Comparison of ENCODE assay signal across 18 cellular contexts in the genomic region with DNA sequence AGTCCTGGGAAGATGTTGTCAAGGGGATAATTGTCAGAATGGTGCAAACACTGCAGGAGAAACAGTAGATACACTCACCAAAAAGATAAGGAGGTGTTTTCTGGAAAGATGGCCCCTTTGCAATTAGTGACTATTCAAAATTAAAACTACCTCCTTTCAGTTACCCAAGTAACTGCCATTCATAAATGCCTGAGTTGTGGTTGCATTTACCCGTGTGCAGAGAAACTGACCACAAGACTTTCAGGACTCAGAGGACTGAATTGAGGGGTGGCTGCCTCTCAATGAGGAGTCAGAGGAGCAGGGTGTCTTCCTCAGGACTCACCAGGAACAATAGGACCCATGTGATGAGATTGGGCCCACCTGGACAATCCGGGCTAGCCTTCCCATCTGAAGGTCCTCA. TPM values are rescaled to one million over a fixed set of nuclear protein-coding genes. Genes with fewer than 3 reads are reported as not detected.
A peak's percentile ranks its signal among the peaks of the same experiment; 100 is the strongest.
DNase-seq lines count a peak whose midpoint lies in the region; ATAC-seq and TF ChIP-seq lines count a peak whose summit lies in the region.
"Had no signal": no experiment of that assay in that cellular context is flagged by ENCODE, and none has a peak within 500 bp of the region (broad histone marks: within the 10 kb centered on the region; RNA-seq: fewer than 3 reads in every experiment).

No MANE protein-coding gene starts in this region.

- H3K27me3 ChIP-seq in psoas muscle (ENCODE audit: insufficient read depth in 3 of 3, low read length in 2 of 3), result no peaks in the 10 kb centered on the region
- H3K27me3 ChIP-seq: left lung, suprapubic skin had no signal

- H3K27ac ChIP-seq in psoas muscle, result no peak overlapping the region
- H3K27ac ChIP-seq: left lung, suprapubic skin, WERI-Rb-1 had no signal

- POLR2A ChIA-PET in activated CD4-positive, alpha-beta memory T cell treated with anti-CD3 and anti-CD28 coated beads, Interleukin-2, amount 10 ng/mL, durations not matched to agents 7 days and 5 days (lab: Charles Lee), result no interaction called here

- H3K27me3 Mint-ChIP-seq in activated CD4-positive, alpha-beta memory T cell treated with anti-CD3 and anti-CD28 coated beads, Interleukin-2, amount 10 ng/mL, durations not matched to agents 7 days and 5 days, result no peaks in the 10 kb centered on the region
- H3K27me3 Mint-ChIP-seq: activated naive CD4-positive, alpha-beta T cell treated with anti-CD3 and anti-CD28 coated beads, Interleukin-2, amount 50 U/mL, for 24 hours had no signal

- H3K9me3 Mint-ChIP-seq in activated CD4-positive, alpha-beta memory T cell treated with anti-CD3 and anti-CD28 coated beads, Interleukin-2, amount 10 ng/mL, durations not matched to agents 7 days and 5 days, result no peaks in the 10 kb centered on the region
- H3K9me3 Mint-ChIP-seq: activated naive CD4-positive, alpha-beta T cell treated with anti-CD3 and anti-CD28 coated beads, Interleukin-2, amount 50 U/mL, for 24 hours had no signal

- DNase-seq in dedifferentiated amniotic fluid mesenchymal stem cell (ENCODE audit: extremely low spot score) (no peak), GM20000 (ENCODE audit: low spot score) (no peak), psoas muscle (no peak)
- DNase-seq in activated CD4-positive, alpha-beta memory T cell treated with anti-CD3 and anti-CD28 coated beads, Interleukin-2, amount 10 ng/mL, durations not matched to agents 7 days and 5 days, result no peak
- DNase-seq: Caco-2; effector CD4-positive, alpha-beta T cell; left lung; NCI-H1930; NCI-H748 treated with DMSO at 0.1 percent for 48 hours; WERI-Rb-1 had no signal

- no peak for TF ChIP-seq CTCF in GM20000 (IDR thresholded peaks at IDR 0.05; ENCODE audit: extremely low read depth, missing control alignments)
- TF ChIP-seq CTCF in psoas muscle (IDR thresholded peaks at IDR 0.05), result no peak

- H3K9me3 ChIP-seq in psoas muscle, result no peaks in the 10 kb centered on the region
- H3K9me3 ChIP-seq: Caco-2, left lung, suprapubic skin had no signal

- H3K36me3 Mint-ChIP-seq in activated CD4-positive, alpha-beta memory T cell treated with anti-CD3 and anti-CD28 coated beads, Interleukin-2, amount 10 ng/mL, durations not matched to agents 7 days and 5 days (ENCODE audit: low read depth), result no peaks in the 10 kb centered on the region
- H3K36me3 Mint-ChIP-seq: activated naive CD4-positive, alpha-beta T cell treated with anti-CD3 and anti-CD28 coated beads, Interleukin-2, amount 50 U/mL, for 24 hours had no signal

- CTCF ChIA-PET in activated CD4-positive, alpha-beta memory T cell treated with anti-CD3 and anti-CD28 coated beads, Interleukin-2, amount 10 ng/mL, durations not matched to agents 7 days and 5 days (lab: Charles Lee), result no interaction called here

- intact Hi-C loops in psoas muscle (cut with DNase I), result no loop called here

- 87 to 98% (median 88%) methylated on average over 2 of the region's 2 CpGs for WGBS in psoas muscle, 3 donors

- peaks cover 24% of the 10 kb centered on the region for H3K4me1 Mint-ChIP-seq in activated CD4-positive, alpha-beta memory T cell treated with anti-CD3 and anti-CD28 coated beads, Interleukin-2, amount 10 ng/mL, durations not matched to agents 7 days and 5 days

- no peak overlapping the region for H3K27ac Mint-ChIP-seq in activated CD4-positive, alpha-beta memory T cell treated with anti-CD3 and anti-CD28 coated beads, Interleukin-2, amount 10 ng/mL, durations not matched to agents 7 days and 5 days
- H3K27ac Mint-ChIP-seq: activated naive CD4-positive, alpha-beta T cell treated with anti-CD3 and anti-CD28 coated beads, Interleukin-2, amount 50 U/mL, for 24 hours had no signal

- no peak overlapping the region for H3K4me3 Mint-ChIP-seq in activated CD4-positive, alpha-beta memory T cell treated with anti-CD3 and anti-CD28 coated beads, Interleukin-2, amount 10 ng/mL, durations not matched to agents 7 days and 5 days
- H3K4me3 Mint-ChIP-seq: activated naive CD4-positive, alpha-beta T cell treated with anti-CD3 and anti-CD28 coated beads, Interleukin-2, amount 50 U/mL, for 24 hours had no signal

- peak; percentile 69 for ATAC-seq in GM18861 (IDR thresholded peaks at IDR 0.05; ENCODE audit: unreplicated experiment)
- ATAC-seq in GM19468 (IDR thresholded peaks at IDR 0.05; ENCODE audit: extremely low read depth, unreplicated experiment), result peak; percentile 71
- ATAC-seq in HG02885 (IDR thresholded peaks at IDR 0.05; ENCODE audit: poor library complexity, unreplicated experiment), result peak; percentile 86
- ATAC-seq in HG03565 (IDR thresholded peaks at IDR 0.05; ENCODE audit: unreplicated experiment), result peak; percentile 81
- no peak for ATAC-seq in psoas muscle
- ATAC-seq: left lung had no signal

- H3K4me1 ChIP-seq in psoas muscle, result no peaks in the 10 kb centered on the region
- H3K4me1 ChIP-seq: left lung had no signal

- no peaks in the 10 kb centered on the region for H3K36me3 ChIP-seq in psoas muscle (ENCODE audit: insufficient read depth in 1 of 2, low read depth in 1 of 2)
- H3K36me3 ChIP-seq: left lung, suprapubic skin, WERI-Rb-1 had no signal

- H3K4me3 ChIP-seq in psoas muscle, result no peak overlapping the region
- H3K4me3 ChIP-seq: left lung, suprapubic skin had no signal

RNA-seq across cellular contexts. Expression of a gene that starts 39.0 kb away (rescaled TPM):
- total RNA-seq in activated CD4-positive, alpha-beta memory T cell treated with anti-CD3 and anti-CD28 coated beads, Interleukin-2, amount 10 ng/mL, durations not matched to agents 7 days and 5 days, result under 1 TPM in 1 of 2 experiments, not detected in 1; 0.10 TPM
- total RNA-seq in psoas muscle, result not detected
- polyA plus RNA-seq in psoas muscle, result not detected
- total RNA-seq: bronchial epithelial cell, pulmonary artery endothelial cell had no signal

RNA-seq across cellular contexts. Expression of a gene that starts 44.4 kb away (rescaled TPM):
- 10 to 100 TPM; 72.2 to 74.1 TPM for total RNA-seq in activated CD4-positive, alpha-beta memory T cell treated with anti-CD3 and anti-CD28 coated beads, Interleukin-2, amount 10 ng/mL, durations not matched to agents 7 days and 5 days
- total RNA-seq in psoas muscle, result 10 to 100 TPM; 34.6 to 74.2 (median 46.0) TPM
- polyA plus RNA-seq in psoas muscle, result 10 to 100 TPM; 23.2 to 49.8 (median 29.8) TPM

RNA-seq across cellular contexts. Expression of a gene that starts 48.0 kb away (rescaled TPM):
- 10 to 100 TPM in 1 of 2 experiments, 1 to 10 TPM in 1; 9.9 to 10.5 TPM for total RNA-seq in activated CD4-positive, alpha-beta memory T cell treated with anti-CD3 and anti-CD28 coated beads, Interleukin-2, amount 10 ng/mL, durations not matched to agents 7 days and 5 days
- 1 to 10 TPM; 3.0 to 4.3 (median 3.6) TPM for total RNA-seq in psoas muscle
- 1 to 10 TPM in 2 of 3 donors, under 1 TPM in 1; 0.49 to 5.5 (median 2.1) TPM for polyA plus RNA-seq in psoas muscle

Comparison
In these comparisons a context has a peak if more than half of its experiments do, and no peak if none do; other contexts are left out.
1. ATAC-seq: peak in GM18861 (single experiment), GM19468 (single experiment), HG02885 (single experiment) and HG03565 (single experiment); none in psoas muscle (0 of 4).